ENCODE assay signal across 10 cellular contexts in the genomic region with DNA sequence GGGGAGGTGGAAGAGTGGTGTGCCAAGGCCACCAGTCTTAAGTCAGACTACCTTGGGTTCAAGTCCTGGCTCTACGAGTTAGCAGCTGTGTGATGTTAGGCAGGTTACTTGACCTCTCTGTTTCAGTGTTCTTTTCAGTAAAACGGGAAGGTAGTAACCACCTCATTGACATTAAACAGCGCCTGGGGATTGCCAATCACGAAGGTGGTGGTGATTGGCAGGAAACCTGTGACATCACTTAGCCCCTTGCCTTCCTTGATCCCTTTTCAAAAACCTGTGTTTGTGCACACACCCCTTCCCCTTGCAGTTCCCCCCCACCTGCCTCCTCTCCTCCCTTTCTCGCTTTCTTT. TPM values are rescaled to one million over a fixed set of nuclear protein-coding genes. Genes with fewer than 3 reads are reported as not detected.
DNase-seq lines count a peak whose midpoint lies in the region; ATAC-seq and TF ChIP-seq lines count a peak whose summit lies in the region.
"Had no signal": no experiment of that assay in that cellular context is flagged by ENCODE, and none has a peak within 500 bp of the region (broad histone marks: within the 10 kb centered on the region; RNA-seq: fewer than 3 reads in every experiment).

No MANE protein-coding gene starts in this region.

- intact Hi-C loops in Right ventricle myocardium superior (cut with DNase I) (loop anchor here (5.0 kb wide), 2 partner anchors 349 to 609 kb away; no protein-coding TSS in a partner anchor), dorsolateral prefrontal cortex (cut with DNase I) (loop anchor here (5.0 to 10.0 kb wide), 3 partner anchors 177 to 987 kb away; a partner anchor contains a TSS), vagina (cut with DNase I) (loop anchor here (5.0 kb wide), 1 partner anchor 609 kb away; no protein-coding TSS in a partner anchor)

- no peaks in the 10 kb centered on the region for H3K36me3 ChIP-seq in right atrium auricular region
- no peaks in the 10 kb centered on the region for H3K36me3 ChIP-seq in vagina
- no peaks in the 10 kb centered on the region for H3K36me3 ChIP-seq in Karpas-422 (ENCODE audit: insufficient read depth, low read length)
- H3K36me3 ChIP-seq: brain microvascular endothelial cell had no signal

- DNase-seq in right atrium auricular region (ENCODE audit: low spot score) (no peak), Right ventricle myocardium superior (no peak), dorsolateral prefrontal cortex (no peak), vagina (ENCODE audit: extremely low spot score in 2 of 2) (no peak), Karpas-422 (no peak)
- DNase-seq in natural killer cell treated with Interleukin-12 subunit alpha and Interleukin-12 subunit beta and Interleukin-15 and Interleukin-18, amount 100 ng/mL, for 72 hours (ENCODE audit: low spot score): no peak
- DNase-seq in activated CD4-positive, CD25-positive, alpha-beta regulatory T cell treated with anti-CD3 and anti-CD28 coated beads, Interleukin-2, amount 50 U/mL, for 72 hours: no peak
- DNase-seq: brain microvascular endothelial cell, NCI-H2081 treated with DMSO at 0.1 percent for 48 hours had no signal

- TF ChIP-seq POLR2A in vagina (IDR thresholded peaks at IDR 0.05): no peak
- TF ChIP-seq POLR2A in GM18505 (IDR thresholded peaks at IDR 0.05; ENCODE audit: borderline replicate concordance, extremely low read depth, insufficient read depth, insufficient read length): no peak

- peak overlapping the region; percentile 93 to 96 for H3K27ac Mint-ChIP-seq in natural killer cell treated with Interleukin-12 subunit alpha and Interleukin-12 subunit beta and Interleukin-15 and Interleukin-18, amount 100 ng/mL, for 72 hours

- H3K9me2 ChIP-seq in Karpas-422 (replicated peaks; ENCODE audit: insufficient read depth, low read length): no peaks in the 10 kb centered on the region

- H3K79me2 ChIP-seq in Karpas-422 (ENCODE audit: low read length): no peaks in the 10 kb centered on the region

- peaks cover 0 to 95% of the 10 kb centered on the region in 2 donors for H3K4me1 ChIP-seq in right atrium auricular region
- H3K4me1 ChIP-seq in vagina: peaks cover 98% of the 10 kb centered on the region
- H3K4me1 ChIP-seq in Karpas-422 (ENCODE audit: low read length): no peaks in the 10 kb centered on the region

- no peaks in the 10 kb centered on the region for H3K9me3 Mint-ChIP-seq in natural killer cell treated with Interleukin-12 subunit alpha and Interleukin-12 subunit beta and Interleukin-15 and Interleukin-18, amount 100 ng/mL, for 72 hours

- no peak overlapping the region for H3K4me2 ChIP-seq in Karpas-422 (ENCODE audit: low read depth, low read length, poor library complexity, severe bottlenecking)

- peaks cover 5% of the 10 kb centered on the region for H3K36me3 Mint-ChIP-seq in natural killer cell treated with Interleukin-12 subunit alpha and Interleukin-12 subunit beta and Interleukin-15 and Interleukin-18, amount 100 ng/mL, for 72 hours

- H3K9me3 ChIP-seq in right atrium auricular region (no peaks in the 10 kb centered on the region), vagina (no peaks in the 10 kb centered on the region), Karpas-422 (ENCODE audit: low read length) (no peaks in the 10 kb centered on the region)

- H3K27ac ChIP-seq in right atrium auricular region (peak overlapping the region; percentile 83 to 99), dorsolateral prefrontal cortex (peak overlapping the region in 57 of 59 donors; percentile 19 to 100 (median 97)), vagina (peak overlapping the region; percentile 98), Karpas-422 (ENCODE audit: low read length) (no peak overlapping the region)
- H3K27ac ChIP-seq: brain microvascular endothelial cell had no signal

- H3K27me3 Mint-ChIP-seq in natural killer cell treated with Interleukin-12 subunit alpha and Interleukin-12 subunit beta and Interleukin-15 and Interleukin-18, amount 100 ng/mL, for 72 hours: no peaks in the 10 kb centered on the region

- H3K4me3 Mint-ChIP-seq in natural killer cell treated with Interleukin-12 subunit alpha and Interleukin-12 subunit beta and Interleukin-15 and Interleukin-18, amount 100 ng/mL, for 72 hours: peak overlapping the region; percentile 81

- H3K4me3 ChIP-seq in right atrium auricular region (no peak overlapping the region), dorsolateral prefrontal cortex (peak overlapping the region in 11 of 59 donors; percentile 1 to 43 (median 29)), vagina (peak overlapping the region in 1 of 2 donors; percentile 9), Karpas-422 (ENCODE audit: low read length) (no peak overlapping the region)

- ATAC-seq in Right ventricle myocardium superior (ENCODE audit: poor library complexity) (no peak), GM18505 (IDR thresholded peaks at IDR 0.05; ENCODE audit: unreplicated experiment) (no peak)
- ATAC-seq in natural killer cell treated with Interleukin-12 subunit alpha and Interleukin-12 subunit beta and Interleukin-15 and Interleukin-18, amount 100 ng/mL, for 72 hours: no peak

- TF ChIP-seq CTCF in right atrium auricular region (IDR thresholded peaks at IDR 0.05) (no peak), dorsolateral prefrontal cortex (IDR thresholded peaks at IDR 0.05 in 54 of 56, conservative IDR thresholded peaks at IDR 0.05 in 2 of 56; ENCODE audit: low read depth in 1 of 56, partially characterized antibody in 56 of 56) (no peak), vagina (IDR thresholded peaks at IDR 0.05) (no peak)

- H3K27me3 ChIP-seq in right atrium auricular region: no peaks in the 10 kb centered on the region
- no peaks in the 10 kb centered on the region for H3K27me3 ChIP-seq in dorsolateral prefrontal cortex
- H3K27me3 ChIP-seq in vagina: no peaks in the 10 kb centered on the region
- H3K27me3 ChIP-seq in Karpas-422 (ENCODE audit: low read length): no peaks in the 10 kb centered on the region
- H3K27me3 ChIP-seq: brain microvascular endothelial cell had no signal

- H4K20me1 ChIP-seq in Karpas-422 (ENCODE audit: insufficient read depth, low read depth, low read length): no peaks in the 10 kb centered on the region

- H2AFZ ChIP-seq in Karpas-422 (ENCODE audit: low read length): no peak overlapping the region

- H3K4me1 Mint-ChIP-seq in natural killer cell treated with Interleukin-12 subunit alpha and Interleukin-12 subunit beta and Interleukin-15 and Interleukin-18, amount 100 ng/mL, for 72 hours (ENCODE audit: low read depth in 2 of 2): peaks cover 75 to 81% of the 10 kb centered on the region in 2 donors

- no peak overlapping the region for H3K9ac ChIP-seq in Karpas-422 (ENCODE audit: low read length)

RNA-seq across cellular contexts. Expression of a gene that starts 7.6 kb away (rescaled TPM):
- total RNA-seq in right atrium auricular region (10 to 100 TPM; 22.6 to 28.8 TPM), Right ventricle myocardium superior (16.5 TPM), dorsolateral prefrontal cortex (10 to 100 TPM; 20.0 to 55.9 (median 31.2) TPM), vagina (85.4 TPM)
- total RNA-seq in natural killer cell treated with Interleukin-12 subunit alpha and Interleukin-12 subunit beta and Interleukin-15 and Interleukin-18, amount 100 ng/mL, for 72 hours: 10 to 100 TPM; 68.6 to 68.9 TPM
- not detected in 2 replicates for total RNA-seq in Karpas-422 (2014; rRNA removed; shearing (Covaris generic); ENCODE audit: low replicate concordance)

Comparison
In these comparisons a context has a peak if more than half of its experiments do, and no peak if none do; other contexts are left out.
1. RNA of a gene that starts 7.6 kb away (total RNA-seq): 85.4 TPM in vagina (single experiment), 68.6 to 68.9 TPM in natural killer cell treated with Interleukin-12 subunit alpha and Interleukin-12 subunit beta and Interleukin-15 and Interleukin-18, amount 100 ng/mL, for 72 hours, 20.0 to 55.9 TPM in dorsolateral prefrontal cortex, 22.6 to 28.8 TPM in right atrium auricular region and 16.5 TPM in Right ventricle myocardium superior (single experiment); not detected in Karpas-422; every median in the first group is over 10 times any median in the second.